ENCODE assay signal across 11 cellular contexts in genomic region chr5:39264528-39264927, GRCh38. TPM values are rescaled to one million over a fixed set of nuclear protein-coding genes. Genes with fewer than 3 reads are reported as not detected.
DNase-seq lines count a peak whose midpoint lies in the region; ATAC-seq and FAIRE-seq lines count a peak whose summit lies in the region.
"Had no signal": no experiment of that assay in that cellular context is flagged by ENCODE, and none has a peak within 500 bp of the region (broad histone marks: within the 10 kb centered on the region; RNA-seq: fewer than 3 reads in every experiment).

No MANE protein-coding gene starts in this region.

- peaks cover 15% of the 10 kb centered on the region for H3K36me3 Mint-ChIP-seq in dendritic cell treated with granulocyte-macrophage colony-stimulating factor and Interleukin-4, amounts not matched to agents 40 ng/mL and 50 ng/mL, for 4 days (ENCODE audit: low read depth)

- ATAC-seq in GM18867 (IDR thresholded peaks at IDR 0.05; ENCODE audit: unreplicated experiment) (peak; percentile 99), GM21447 (IDR thresholded peaks at IDR 0.05; ENCODE audit: unreplicated experiment) (peak; percentile 96), HG03196 (IDR thresholded peaks at IDR 0.05; ENCODE audit: unreplicated experiment) (peak; percentile 95)

- no peak for FAIRE-seq in frontal cortex (lab: Jason Lieb, UNC)

- H3K27me3 Mint-ChIP-seq in dendritic cell treated with granulocyte-macrophage colony-stimulating factor and Interleukin-4, amounts not matched to agents 40 ng/mL and 50 ng/mL, for 4 days = no peaks in the 10 kb centered on the region

- peaks cover 73% of the 10 kb centered on the region for H3K4me1 Mint-ChIP-seq in dendritic cell treated with granulocyte-macrophage colony-stimulating factor and Interleukin-4, amounts not matched to agents 40 ng/mL and 50 ng/mL, for 4 days (ENCODE audit: low read depth)

- peak overlapping the region; percentile 15 for H3K27ac Mint-ChIP-seq in dendritic cell treated with granulocyte-macrophage colony-stimulating factor and Interleukin-4, amounts not matched to agents 40 ng/mL and 50 ng/mL, for 4 days

- intact Hi-C loops in dendritic cell treated with granulocyte-macrophage colony-stimulating factor and Interleukin-4, amounts not matched to agents 40 ng/mL and 50 ng/mL, for 4 days (cut with micrococcal nuclease) = loop anchor here (1.0 to 10.0 kb wide), 2 partner anchors 8 to 1890 kb away; partner anchors contain the start of genes NUP155 and WDR70

- no peak overlapping the region for H3K4me3 Mint-ChIP-seq in dendritic cell treated with granulocyte-macrophage colony-stimulating factor and Interleukin-4, amounts not matched to agents 40 ng/mL and 50 ng/mL, for 4 days

- H3K9me3 Mint-ChIP-seq in dendritic cell treated with granulocyte-macrophage colony-stimulating factor and Interleukin-4, amounts not matched to agents 40 ng/mL and 50 ng/mL, for 4 days = no peaks in the 10 kb centered on the region

- DNase-seq in frontal cortex (ENCODE audit: low spot score in 2 of 2) (no peak), globus pallidus (ENCODE audit: low spot score) (no peak), NCI-H146 (lab: John Stamatoyannopoulos, UW) (no peak), DMS53 treated with DMSO at 0.1 percent for 48 hours (lab: John Stamatoyannopoulos, UW; ENCODE audit: unreplicated experiment) (no peak)
- DNase-seq: effector CD8-positive, alpha-beta T cell; NCI-H1417 treated with DMSO at 0.1 percent for 48 hours had no signal

RNA-seq across cellular contexts. Expression of gene FYB1, which starts 45.2 kb away (rescaled TPM):
- total RNA-seq in frontal cortex = 1.6 TPM
- total RNA-seq: Daoy had no signal
